Comparison of ENCODE assay signal across 16 cellular contexts in genomic region chr21:46120301-46121285, GRCh38. TPM values are rescaled to one million over a fixed set of nuclear protein-coding genes. Genes with fewer than 3 reads are reported as not detected.
A peak's percentile ranks its signal among the peaks of the same experiment; 100 is the strongest.
DNase-seq lines count a peak whose midpoint lies in the region; ATAC-seq, FAIRE-seq and TF ChIP-seq lines count a peak whose summit lies in the region.
"Had no signal": no experiment of that assay in that cellular context is flagged by ENCODE, and none has a peak within 500 bp of the region (broad histone marks: within the 10 kb centered on the region; RNA-seq: fewer than 3 reads in every experiment).

No MANE protein-coding gene starts in this region.

- H3K79me2 ChIP-seq in HepG2 (ENCODE audit: insufficient read depth, low read length), result no peaks in the 10 kb centered on the region

- no peaks in the 10 kb centered on the region for H3K4me1 ChIP-seq in right lobe of liver
- no peaks in the 10 kb centered on the region for H3K4me1 ChIP-seq in HepG2 (ENCODE audit: insufficient read depth, low read length)
- H3K4me1 ChIP-seq in muscle layer of colon (ENCODE audit: insufficient read depth, low read length), result no peaks in the 10 kb centered on the region
- no peaks in the 10 kb centered on the region for H3K4me1 ChIP-seq in uterus

- intact Hi-C loops in right lobe of liver (cut with DNase I), result no loop called here
- intact Hi-C loops in HepG2 (cut with micrococcal nuclease; ENCODE audit: unreplicated experiment), result no loop called here
- intact Hi-C loops in dorsolateral prefrontal cortex (cut with DNase I), result no loop called here
- intact Hi-C loops in uterus (cut with DNase I; ENCODE audit: low total_unique reads), result loop anchor here (10.0 kb wide), 1 partner anchor 946 kb away; no protein-coding TSS in a partner anchor

- POLR2A ChIA-PET in HepG2 (lab: Yijun Ruan, JAX), result no interaction called here

- no peak for ATAC-seq in right lobe of liver
- no peak for ATAC-seq in HepG2
- no peak for ATAC-seq in HG03175 (IDR thresholded peaks at IDR 0.05; ENCODE audit: unreplicated experiment)
- ATAC-seq in GM19397 (IDR thresholded peaks at IDR 0.05; ENCODE audit: unreplicated experiment), result no peak
- no peak for ATAC-seq in GM21360 (IDR thresholded peaks at IDR 0.05; ENCODE audit: unreplicated experiment)
- ATAC-seq: effector memory CD8-positive, alpha-beta T cell; stimulated activated naive B cell treated with anti-CD40 and anti-IgM and Interleukin-4, amounts not matched to agents 10 μg/mL and 1 μg/mL and 100 μg/mL, for 72 hours had no signal

- TF ChIP-seq EP300 in HepG2 (IDR thresholded peaks at IDR 0.05; ENCODE audit: low read depth in 2 of 2, low read length in 2 of 2) (no peak), HepG2 (CRISPR knock-in tag; IDR thresholded peaks at IDR 0.05; ENCODE audit: borderline replicate concordance) (no peak)

- FAIRE-seq in HepG2 (lab: Jason Lieb, UNC), result no peak

- TF ChIP-seq POLR2A in right lobe of liver (IDR thresholded peaks at IDR 0.05), result no peak
- TF ChIP-seq POLR2A in HepG2 (IDR thresholded peaks at IDR 0.05; ENCODE audit: insufficient read depth in 1 of 2, low read depth in 2 of 2, low read length in 2 of 2), result no peak
- TF ChIP-seq POLR2A in uterus (IDR thresholded peaks at IDR 0.05), result no peak

- H3K27ac ChIP-seq in right lobe of liver, result no peak overlapping the region
- no peak overlapping the region for H3K27ac ChIP-seq in HepG2 (ENCODE audit: extremely low read length, insufficient read depth, low read length)
- H3K27ac ChIP-seq in dorsolateral prefrontal cortex, result no peak overlapping the region
- peak overlapping the region; percentile 34 for H3K27ac ChIP-seq in muscle layer of colon (ENCODE audit: low read depth, low read length)
- H3K27ac ChIP-seq in uterus, result peak overlapping the region; percentile 17 to 22

- TF ChIP-seq RAD21 in HepG2 (CRISPR knock-in tag; IDR thresholded peaks at IDR 0.05), result no peak

- DNase-seq in right lobe of liver (peak; percentile 18 to 56 (median 45)), HepG2 (ENCODE audit: low spot score) (no peak), dorsolateral prefrontal cortex (peak in 7 of 10 donors; percentile 2 to 35 (median 23)), uterus (peak; percentile 13 to 16)
- DNase-seq: C1 segment of cervical spinal cord; effector memory CD8-positive, alpha-beta T cell; EL; NCI-H1092 treated with DMSO at 0.1 percent for 48 hours; NCI-H510A; nucleus accumbens; stimulated activated CD4-positive, alpha-beta T cell treated with anti-CD3 and anti-CD28 coated beads, Interleukin-1b, Interleukin-23, amount 100 ng/mL, for 48 hours; stimulated activated naive B cell treated with anti-CD40 and anti-IgM and Interleukin-4, amounts not matched to agents 10 μg/mL and 1 μg/mL and 100 μg/mL, for 72 hours had no signal

- CTCF ChIA-PET in HepG2 (lab: Yijun Ruan, JAX; ENCODE audit: low intra/inter-chr PET ratio, low total read pairs), result no interaction called here

- H3K27me3 ChIP-seq in right lobe of liver (no peaks in the 10 kb centered on the region), HepG2 (ENCODE audit: control insufficient read depth in 1 of 2, insufficient read depth in 2 of 2, low read length in 2 of 2) (peaks cover 5 to 33% of the 10 kb centered on the region in 2 experiments; a peak in 3 of 5 replicates), dorsolateral prefrontal cortex (peaks cover 0 to 5% (median 0%) of the 10 kb centered on the region in 45 donors), muscle layer of colon (ENCODE audit: control insufficient read depth in 1 of 2, insufficient read depth in 2 of 2, low read length in 2 of 2) (no peaks in the 10 kb centered on the region), uterus (no peaks in the 10 kb centered on the region)

- no peak for TF ChIP-seq CTCF in right lobe of liver (IDR thresholded peaks at IDR 0.05)
- TF ChIP-seq CTCF in HepG2 (CRISPR knock-in tag; IDR thresholded peaks at IDR 0.05), result no peak
- no peak for TF ChIP-seq CTCF in dorsolateral prefrontal cortex (IDR thresholded peaks at IDR 0.05 in 54 of 56, conservative IDR thresholded peaks at IDR 0.05 in 2 of 56; ENCODE audit: low read depth in 1 of 56, partially characterized antibody in 56 of 56)
- no peak for TF ChIP-seq CTCF in uterus (IDR thresholded peaks at IDR 0.05)

- H3K9ac ChIP-seq in HepG2 (ENCODE audit: insufficient read depth, low read depth, low read length) (no peak overlapping the region), muscle layer of colon (ENCODE audit: low read length) (no peak overlapping the region)

- 69% methylated on average over 6 of the region's 26 CpGs for WGBS in right lobe of liver (ENCODE audit: insufficient coverage, low coverage, low lambda C conversion rate, missing lambda C conversion rate)
- 41% methylated on average over 9 of the region's 26 CpGs for WGBS in HepG2 (ENCODE audit: low lambda C conversion rate)

- no peaks in the 10 kb centered on the region for H3K36me3 ChIP-seq in right lobe of liver
- H3K36me3 ChIP-seq in HepG2 (replicated peaks in 1 of 2; ENCODE audit: control insufficient read depth in 1 of 2, insufficient read depth in 2 of 2, low read length in 2 of 2), result no peaks in the 10 kb centered on the region
- H3K36me3 ChIP-seq in muscle layer of colon (ENCODE audit: insufficient read depth, low read length), result peaks cover 99% of the 10 kb centered on the region
- H3K36me3 ChIP-seq in uterus, result no peaks in the 10 kb centered on the region

- in situ Hi-C loops in HepG2 (cut with HindIII; ENCODE audit: extremely low pct_ligation_motif_present, low pct_unique_long_range_greater_than_20kb), result loop anchor here (5.0 kb wide), 1 partner anchor 148 kb away; no protein-coding TSS in a partner anchor

- H3K4me2 ChIP-seq in HepG2 (ENCODE audit: low read depth, low read length), result no peak overlapping the region

- H3K9me3 ChIP-seq in right lobe of liver, result no peaks in the 10 kb centered on the region
- H3K9me3 ChIP-seq in HepG2 (ENCODE audit: low read length), result no peaks in the 10 kb centered on the region
- H3K9me3 ChIP-seq in muscle layer of colon (ENCODE audit: low read length), result no peaks in the 10 kb centered on the region
- H3K9me3 ChIP-seq in uterus, result no peaks in the 10 kb centered on the region

- BruUV-seq in HepG2 (replicated peaks; lab: Mats Ljungman, UMichigan), result no TSS peak

- no peak overlapping the region for H3K4me3 ChIP-seq in right lobe of liver
- no peak overlapping the region for H3K4me3 ChIP-seq in HepG2 (replicated peaks in 1 of 3; ENCODE audit: insufficient read depth in 1 of 3, low read depth in 2 of 3, low read length in 3 of 3)
- H3K4me3 ChIP-seq in dorsolateral prefrontal cortex, result no peak overlapping the region
- no peak overlapping the region for H3K4me3 ChIP-seq in muscle layer of colon (ENCODE audit: low read depth in 1 of 2, low read length in 2 of 2)
- H3K4me3 ChIP-seq in uterus, result no peak overlapping the region

- H2AFZ ChIP-seq in HepG2 (ENCODE audit: low read length), result no peak overlapping the region

- H4K20me1 ChIP-seq in HepG2 (ENCODE audit: insufficient read depth, low read length), result no peaks in the 10 kb centered on the region

RNA-seq across cellular contexts. Expression of gene COL6A2, which starts 22.7 kb away (rescaled TPM):
- total RNA-seq in right lobe of liver (10 to 100 TPM; 17.3 to 81.7 (median 38.4) TPM), HepG2 (2016; rRNA removed; fragmentation: Illumina TruSeq; extraction: Trizol) (0.07 and 0.14 TPM in 2 replicates), dorsolateral prefrontal cortex (10 to 100 TPM in 83 of 120 experiments, 1 to 10 TPM in 37; 4.3 to 57.2 (median 12.6) TPM), uterus (1,000 to 10,000 TPM in 2 of 4 donors, 100 to 1,000 TPM in 2; 321 to 1,200 (median 948) TPM)
- total RNA-seq in HepG2 (2016; cell fraction: cytosol; rRNA removed; fragmentation: Illumina TruSeq; extraction: Trizol; ENCODE audit: low read depth), result not detected in 2 replicates
- 0.06 TPM in 1 of 2 replicates, not detected in the other for total RNA-seq in HepG2 (2016; cell fraction: insoluble cytoplasmic fraction; rRNA removed; fragmentation: Illumina TruSeq; extraction: Trizol)
- total RNA-seq in HepG2 (2016; cell fraction: membrane; rRNA removed; fragmentation: Illumina TruSeq; extraction: Trizol), result not detected in 2 replicates
- total RNA-seq in HepG2 (2016; cell fraction: nucleus; rRNA removed; fragmentation: Illumina TruSeq; extraction: Trizol), result 0.13 and 0.22 TPM in 2 replicates
- 0.41 and 1.6 TPM in 2 replicates for polyA plus RNA-seq in HepG2 (2011; rRNA removed)
- polyA plus RNA-seq in HepG2 (2011; cell fraction: cytosol; rRNA removed), result 0.27 and 0.31 TPM in 2 replicates
- 8.5 and 10.4 TPM in 2 replicates for polyA plus RNA-seq in HepG2 (2011; cell fraction: nucleus; rRNA removed)
- polyA plus RNA-seq in HepG2 (2012), result 0.36 and 0.81 TPM in 2 replicates
- not detected in 2 replicates for polyA plus RNA-seq in HepG2 (2016; cell fraction: cytosol; fragmentation: Illumina TruSeq; extraction: Trizol; ENCODE audit: low read depth)
- polyA plus RNA-seq in HepG2 (2016; cell fraction: insoluble cytoplasmic fraction; fragmentation: Illumina TruSeq; extraction: Trizol; ENCODE audit: low read depth), result not detected in 2 replicates
- not detected in 2 replicates for polyA plus RNA-seq in HepG2 (2016; cell fraction: membrane; fragmentation: Illumina TruSeq; extraction: Trizol; ENCODE audit: low read depth)
- polyA plus RNA-seq in HepG2 (2016; cell fraction: nucleus; fragmentation: Illumina TruSeq; extraction: Trizol; ENCODE audit: insufficient read depth, low read depth), result 0.48 and 0.69 TPM in 2 replicates
- polyA minus RNA-seq in HepG2 (2011; rRNA and poly(A)+ RNA removed; ENCODE audit: low replicate concordance), result 0.44 TPM in 1 of 2 replicates, not detected in the other
- polyA minus RNA-seq in HepG2 (2011; cell fraction: cytosol; rRNA and poly(A)+ RNA removed), result not detected in 2 replicates
- 0.52 and 1.2 TPM in 2 replicates for polyA minus RNA-seq in HepG2 (2011; cell fraction: nucleus; rRNA and poly(A)+ RNA removed)

RNA-seq across cellular contexts. Expression of gene FTCD, which starts 34.8 kb away (rescaled TPM):
- 100 to 1,000 TPM; 141 to 668 (median 417) TPM for total RNA-seq in right lobe of liver
- total RNA-seq in HepG2 (2016; rRNA removed; fragmentation: Illumina TruSeq; extraction: Trizol), result 78.5 and 105 TPM in 2 replicates
- 13.1 and 13.2 TPM in 2 replicates for total RNA-seq in HepG2 (2016; cell fraction: cytosol; rRNA removed; fragmentation: Illumina TruSeq; extraction: Trizol; ENCODE audit: low read depth)
- 61.2 and 115 TPM in 2 replicates for total RNA-seq in HepG2 (2016; cell fraction: insoluble cytoplasmic fraction; rRNA removed; fragmentation: Illumina TruSeq; extraction: Trizol)
- total RNA-seq in HepG2 (2016; cell fraction: membrane; rRNA removed; fragmentation: Illumina TruSeq; extraction: Trizol), result 21.0 and 27.4 TPM in 2 replicates
- total RNA-seq in HepG2 (2016; cell fraction: nucleus; rRNA removed; fragmentation: Illumina TruSeq; extraction: Trizol), result 94.5 and 110 TPM in 2 replicates
- polyA plus RNA-seq in HepG2 (2011; rRNA removed), result 75.7 and 112 TPM in 2 replicates
- 34.7 and 61.2 TPM in 2 replicates for polyA plus RNA-seq in HepG2 (2011; cell fraction: cytosol; rRNA removed)
- polyA plus RNA-seq in HepG2 (2011; cell fraction: nucleus; rRNA removed), result 656 and 751 TPM in 2 replicates
- 108 and 140 TPM in 2 replicates for polyA plus RNA-seq in HepG2 (2012)
- 11.0 and 12.4 TPM in 2 replicates for polyA plus RNA-seq in HepG2 (2016; cell fraction: cytosol; fragmentation: Illumina TruSeq; extraction: Trizol; ENCODE audit: low read depth)
- 47.9 and 52.0 TPM in 2 replicates for polyA plus RNA-seq in HepG2 (2016; cell fraction: insoluble cytoplasmic fraction; fragmentation: Illumina TruSeq; extraction: Trizol; ENCODE audit: low read depth)
- 11.9 and 17.7 TPM in 2 replicates for polyA plus RNA-seq in HepG2 (2016; cell fraction: membrane; fragmentation: Illumina TruSeq; extraction: Trizol; ENCODE audit: low read depth)
- 369 and 379 TPM in 2 replicates for polyA plus RNA-seq in HepG2 (2016; cell fraction: nucleus; fragmentation: Illumina TruSeq; extraction: Trizol; ENCODE audit: insufficient read depth, low read depth)
- polyA minus RNA-seq in HepG2 (2011; rRNA and poly(A)+ RNA removed; ENCODE audit: low replicate concordance), result 0.42 and 84.7 TPM in 2 replicates
- 33.3 and 39.2 TPM in 2 replicates for polyA minus RNA-seq in HepG2 (2011; cell fraction: cytosol; rRNA and poly(A)+ RNA removed)
- polyA minus RNA-seq in HepG2 (2011; cell fraction: nucleus; rRNA and poly(A)+ RNA removed), result 93.9 and 118 TPM in 2 replicates
- total RNA-seq in dorsolateral prefrontal cortex, result 10 to 100 TPM in 104 of 120 experiments, 1 to 10 TPM in 16; 4.0 to 48.0 (median 20.5) TPM
- 1 to 10 TPM in 2 of 4 donors, not detected in 2; 4.5 to 7.0 TPM for total RNA-seq in uterus

Comparison
In these comparisons a context has a peak if more than half of its experiments do, and no peak if none do; other contexts are left out.
1. RNA of gene COL6A2, which starts 22.7 kb away (total RNA-seq): 321 to 1,200 TPM in uterus, 17.3 to 81.7 TPM in right lobe of liver and 4.3 to 57.2 TPM in dorsolateral prefrontal cortex; 0.06 to 0.22 TPM in HepG2; every median in the first group is over 4 times any median in the second.
2. H3K27ac ChIP-seq: peak in muscle layer of colon (single experiment) and uterus (2 of 2); none in right lobe of liver (0 of 3), HepG2 (single experiment) and dorsolateral prefrontal cortex (0 of 59).